Comparison of ENCODE assay signal across 18 cellular contexts in genomic region chr11:15651782-15652181, GRCh38.
DNase-seq lines count a peak whose midpoint lies in the region; ATAC-seq and TF ChIP-seq lines count a peak whose summit lies in the region.
"Had no signal": no experiment of that assay in that cellular context is flagged by ENCODE, and none has a peak within 500 bp of the region (broad histone marks: within the 10 kb centered on the region; RNA-seq: fewer than 3 reads in every experiment).

No MANE protein-coding gene starts in this region.

- H3K9me3 ChIP-seq in subcutaneous abdominal adipose tissue (ENCODE audit: control insufficient read depth in 5 of 5, low read length in 5 of 5) = no peaks in the 10 kb centered on the region
- H3K9me3 ChIP-seq: esophagus muscularis mucosa, mucosa of descending colon had no signal

- H3K27me3 Mint-ChIP-seq in nephron (ENCODE audit: low read depth) = no peaks in the 10 kb centered on the region

- H3K36me3 Mint-ChIP-seq in nephron (ENCODE audit: low read depth) = no peaks in the 10 kb centered on the region
- H3K36me3 Mint-ChIP-seq: activated CD8-positive, alpha-beta memory T cell treated with anti-CD3 and anti-CD28 coated beads, Interleukin-2, amount 10 ng/mL, durations not matched to agents 7 days and 5 days had no signal

- H3K4me1 ChIP-seq in subcutaneous abdominal adipose tissue (ENCODE audit: control insufficient read depth in 5 of 5, insufficient read depth in 5 of 5, low read length in 5 of 5) = peaks cover 11 to 26% (median 19%) of the 10 kb centered on the region in 5 donors

- no peak overlapping the region for H3K9ac ChIP-seq in subcutaneous abdominal adipose tissue (ENCODE audit: low read length in 5 of 5)

- TF ChIP-seq CTCF in epithelial cell of proximal tubule (conservative IDR thresholded peaks at IDR 0.05; ENCODE audit: low read depth, low read length) (no peak), nephron (IDR thresholded peaks at IDR 0.05; ENCODE audit: unreplicated experiment in 3 of 3) (no peak)

- peak overlapping the region; percentile 34 to 49 (median 38) for H3K4me3 Mint-ChIP-seq in nephron
- H3K4me3 Mint-ChIP-seq: activated CD8-positive, alpha-beta memory T cell treated with anti-CD3 and anti-CD28 coated beads, Interleukin-2, amount 10 ng/mL, durations not matched to agents 7 days and 5 days; B cell; T-helper 2 cell treated with Interferon-gamma antibody and Interleukin-4, amounts not matched to agents 5 μg/mL and 100 μg/mL, for 36 hours had no signal

- DNase-seq in NCI-H2227 (lab: John Stamatoyannopoulos, UW; ENCODE audit: unreplicated experiment) = peak; percentile 5
- no peak for DNase-seq in epithelial cell of proximal tubule (ENCODE audit: low read depth)
- no peak for DNase-seq in left colon
- no peak for DNase-seq in C1 segment of cervical spinal cord (lab: John Stamatoyannopoulos, UW)
- no peak for DNase-seq in NCI-H2196 treated with DMSO at 0.1 percent for 48 hours (lab: John Stamatoyannopoulos, UW; ENCODE audit: unreplicated experiment)
- DNase-seq: activated CD4-positive, CD25-positive, alpha-beta regulatory T cell treated with anti-CD3 and anti-CD28 coated beads, Interleukin-2, amount 50 U/mL, for 72 hours; activated CD8-positive, alpha-beta memory T cell treated with anti-CD3 and anti-CD28 coated beads, Interleukin-2, amount 10 ng/mL, durations not matched to agents 7 days and 5 days; kidney glomerular epithelial cell; mucosa of descending colon; NCI-H1930; NCI-H510A; SIG-M5 had no signal

- H3K9me3 Mint-ChIP-seq in nephron = no peaks in the 10 kb centered on the region
- H3K9me3 Mint-ChIP-seq: T-helper 2 cell treated with Interferon-gamma antibody and Interleukin-4, amounts not matched to agents 5 μg/mL and 100 μg/mL, for 36 hours had no signal

- intact Hi-C loops in left colon (cut with DNase I, micrococcal nuclease) = no loop called here

- H3K27ac ChIP-seq in subcutaneous abdominal adipose tissue (ENCODE audit: low read depth, low read length) = no peak overlapping the region
- H3K27ac ChIP-seq: esophagus muscularis mucosa had no signal

- H3K4me1 Mint-ChIP-seq in nephron = peaks cover 22% of the 10 kb centered on the region

- peaks cover 0 to 4% (median 0%) of the 10 kb centered on the region in 5 donors for H3K27me3 ChIP-seq in subcutaneous abdominal adipose tissue (ENCODE audit: control insufficient read depth in 5 of 5, insufficient read depth in 4 of 5, low read length in 5 of 5)
- H3K27me3 ChIP-seq: esophagus muscularis mucosa had no signal

- no peak for ATAC-seq in left colon
- ATAC-seq: activated CD8-positive, alpha-beta memory T cell treated with anti-CD3 and anti-CD28 coated beads, Interleukin-2, amount 10 ng/mL, durations not matched to agents 7 days and 5 days; mucosa of descending colon had no signal

- peak overlapping the region; percentile 28 to 72 (median 39) for H3K27ac Mint-ChIP-seq in nephron
- H3K27ac Mint-ChIP-seq: activated CD8-positive, alpha-beta memory T cell treated with anti-CD3 and anti-CD28 coated beads, Interleukin-2, amount 10 ng/mL, durations not matched to agents 7 days and 5 days; B cell; progenitor cell of endocrine pancreas; T-helper 2 cell treated with Interferon-gamma antibody and Interleukin-4, amounts not matched to agents 5 μg/mL and 100 μg/mL, for 36 hours had no signal

- H3K36me3 ChIP-seq in subcutaneous abdominal adipose tissue (ENCODE audit: control insufficient read depth in 5 of 5, insufficient read depth in 5 of 5, low read length in 5 of 5) = peaks cover 0 to 3% (median 0%) of the 10 kb centered on the region in 5 donors
- H3K36me3 ChIP-seq: esophagus muscularis mucosa had no signal

- peak overlapping the region; percentile 17 for H3K4me3 ChIP-seq in epithelial cell of proximal tubule (ENCODE audit: low read depth, low read length)
- H3K4me3 ChIP-seq in subcutaneous abdominal adipose tissue (ENCODE audit: low read depth in 1 of 5, low read length in 5 of 5) = peak overlapping the region in 3 of 5 donors; percentile 4 to 50 (median 48)
- H3K4me3 ChIP-seq: mucosa of descending colon had no signal
